ENCODE assay signal across 11 cellular contexts in genomic region chr15:67880651-67881182, GRCh38. TPM values are rescaled to one million over a fixed set of nuclear protein-coding genes. Genes with fewer than 3 reads are reported as not detected.
DNase-seq lines count a peak whose midpoint lies in the region; FAIRE-seq and TF ChIP-seq lines count a peak whose summit lies in the region.
"Had no signal": no experiment of that assay in that cellular context is flagged by ENCODE, and none has a peak within 500 bp of the region (broad histone marks: within the 10 kb centered on the region; RNA-seq: fewer than 3 reads in every experiment).

No MANE protein-coding gene starts in this region.

- no peak overlapping the region for H2AFZ ChIP-seq in MM.1S (ENCODE audit: low read length)

- H3F3A ChIP-seq in MM.1S (ENCODE audit: insufficient read depth, low read length) = 0 out of 2 replicates have a peak, but pooled peaks cover 3% of the 10 kb centered on the region

- H3K4me1 ChIP-seq in spleen = peaks cover 10 to 68% (median 47%) of the 10 kb centered on the region in 6 donors
- no peaks in the 10 kb centered on the region for H3K4me1 ChIP-seq in MM.1S (ENCODE audit: low read length)

- no peaks in the 10 kb centered on the region for H3K79me2 ChIP-seq in MM.1S (ENCODE audit: low read length)

- no peak for FAIRE-seq in bronchial epithelial cell (lab: Jason Lieb, UNC)

- H3K27ac ChIP-seq in spleen (peak overlapping the region in 4 of 8 donors; percentile 70 to 81 (median 74)), MM.1S (ENCODE audit: low read length) (no peak overlapping the region)

- H3K9me2 ChIP-seq in MM.1S (replicated peaks; ENCODE audit: insufficient read depth, low read length) = no peaks in the 10 kb centered on the region

- TF ChIP-seq POLR2A in spleen (IDR thresholded peaks at IDR 0.05) = no peak

- H3K36me3 ChIP-seq in bronchial epithelial cell (ENCODE audit: control insufficient read depth, insufficient read depth, low read length) (no peaks in the 10 kb centered on the region), spleen (no peaks in the 10 kb centered on the region), MM.1S (replicated peaks; ENCODE audit: insufficient read depth, low read length) (no peaks in the 10 kb centered on the region)

- intact Hi-C loops in spleen (cut with DNase I; ENCODE audit: low total_unique reads) = no loop called here

- H3K9me3 ChIP-seq in spleen (no peaks in the 10 kb centered on the region), MM.1S (replicated peaks; ENCODE audit: insufficient read depth, low read length) (no peaks in the 10 kb centered on the region)

- 56 to 71% (median 60%) methylated on average over 3 of the region's 3 CpGs for WGBS in spleen, 5 donors

- DNase-seq in KBM-7 = peak; percentile 95
- peak; percentile 80 for DNase-seq in NOMO-1 treated with dmso at 0.1 percent for 144 hours (lab: John Stamatoyannopoulos, UW; ENCODE audit: unreplicated experiment)
- peak; percentile 72 for DNase-seq in bronchial epithelial cell (ENCODE audit: low read depth)
- DNase-seq in mucosa of gallbladder (ENCODE audit: low spot score) = peak; percentile 27
- DNase-seq in spleen = no peak
- DNase-seq in NCI-H446 treated with DMSO at 0.1 percent for 48 hours (lab: John Stamatoyannopoulos, UW) = no peak
- no peak for DNase-seq in MM.1S
- DNase-seq in COLO829 (ENCODE audit: low spot score) = no peak
- DNase-seq: NCI-H526 treated with DMSO at 0.1 percent for 48 hours, nephron progenitor cell had no signal

- H3K27me3 ChIP-seq in bronchial epithelial cell (ENCODE audit: control insufficient read depth, insufficient read depth, low read length) = no peaks in the 10 kb centered on the region
- peaks cover 0 to 15% (median 0%) of the 10 kb centered on the region in 7 donors for H3K27me3 ChIP-seq in spleen (replicated peaks in 1 of 7)
- H3K27me3 ChIP-seq in MM.1S (replicated peaks; ENCODE audit: insufficient read depth, low read length) = no peaks in the 10 kb centered on the region

- no peak overlapping the region for H3K4me3 ChIP-seq in bronchial epithelial cell (ENCODE audit: low read depth, low read length)
- no peak overlapping the region for H3K4me3 ChIP-seq in spleen
- H3K4me3 ChIP-seq in MM.1S (ENCODE audit: low read length) = no peak overlapping the region

- TF ChIP-seq CTCF in bronchial epithelial cell (IDR thresholded peaks at IDR 0.05; ENCODE audit: insufficient read depth, low read length, severe bottlenecking) (no peak), spleen (IDR thresholded peaks at IDR 0.05 in 8 of 11, conservative IDR thresholded peaks at IDR 0.05 in 3 of 11) (no peak), MM.1S (IDR thresholded peaks at IDR 0.05; ENCODE audit: low read length) (no peak)

- in situ Hi-C loops in KBM-7 (cut with MboI; ENCODE audit: low pct_unique_long_range_greater_than_20kb, low sequenced_read_pairs) = no loop called here

- no peaks in the 10 kb centered on the region for H4K20me1 ChIP-seq in MM.1S (ENCODE audit: insufficient read depth, low read length)

- H3K4me2 ChIP-seq in MM.1S (ENCODE audit: low read depth, low read length) = no peak overlapping the region

- no peak overlapping the region for H3K9ac ChIP-seq in MM.1S (ENCODE audit: low read length)

RNA-seq across cellular contexts. Expression of gene RNU6-1, which starts 40.9 kb away (rescaled TPM):
- total RNA-seq in bronchial epithelial cell (not detected in 2 replicates), mucosa of gallbladder (not detected), spleen (not detected)
- polyA plus RNA-seq in spleen = not detected
- total RNA-seq: Daoy had no signal

RNA-seq across cellular contexts. Expression of gene SKOR1, which starts 55.4 kb away (rescaled TPM):
- total RNA-seq in bronchial epithelial cell (under 0.01 TPM in 2 replicates), mucosa of gallbladder (0.43 TPM), spleen (1 to 10 TPM in 1 of 7 donors, under 1 TPM in 6; 0.17 to 1.1 (median 0.57) TPM)
- polyA plus RNA-seq in spleen = under 1 TPM; 0.06 to 0.29 (median 0.20) TPM
- total RNA-seq: Daoy had no signal

Comparison
In these comparisons a context has a peak if more than half of its experiments do, and no peak if none do; other contexts are left out.
1. DNase-seq: peak in KBM-7 (single experiment), NOMO-1 treated with dmso at 0.1 percent for 144 hours (single experiment), bronchial epithelial cell (single experiment) and mucosa of gallbladder (single experiment); none in spleen (single experiment), NCI-H446 treated with DMSO at 0.1 percent for 48 hours (single experiment), MM.1S (single experiment) and COLO829 (single experiment).